Comparison of ENCODE assay signal across 24 cellular contexts in genomic region chr17:19359856-19360255, GRCh38. TPM values are rescaled to one million over a fixed set of nuclear protein-coding genes. Genes with fewer than 3 reads are reported as not detected.
"Had no signal": no experiment of that assay in that cellular context is flagged by ENCODE, and none has a peak within 500 bp of the region (broad histone marks: within the 10 kb centered on the region; RNA-seq: fewer than 3 reads in every experiment).

No MANE protein-coding gene starts in this region.

- H3K9me3 Mint-ChIP-seq: central memory CD8-positive, alpha-beta T cell; naive thymus-derived CD4-positive, alpha-beta T cell; nephron progenitor cell; stimulated activated naive B cell treated with anti-CD40 and anti-IgM and Interleukin-4, amounts not matched to agents 10 μg/mL and 1 μg/mL and 100 μg/mL, for 72 hours; stimulated activated naive CD8-positive, alpha-beta T cell treated with anti-CD3 and anti-CD28 coated beads, Interleukin-15, Interleukin-2, amounts not matched to agents 100 ng/mL and 50 ng/mL, for 24 hours had no signal

- H3K36me3 ChIP-seq: ovary, right lobe of liver, thoracic aorta had no signal

- H3K36me3 Mint-ChIP-seq: naive thymus-derived CD4-positive, alpha-beta T cell; stimulated activated naive B cell treated with anti-CD40 and anti-IgM and Interleukin-4, amounts not matched to agents 10 μg/mL and 1 μg/mL and 100 μg/mL, for 72 hours had no signal

- H3K27me3 ChIP-seq: esophagus muscularis mucosa, foreskin keratinocyte, gastroesophageal sphincter, heart left ventricle, hepatocyte, ovary, right lobe of liver, tibial nerve, upper lobe of left lung had no signal

- ATAC-seq: foreskin keratinocyte; gastroesophageal sphincter; heart left ventricle; left lobe of liver; naive thymus-derived CD4-positive, alpha-beta T cell; right lobe of liver; stimulated activated naive B cell treated with anti-CD40 and anti-IgM and Interleukin-4, amounts not matched to agents 10 μg/mL and 1 μg/mL and 100 μg/mL, for 72 hours had no signal

- H3K9me3 ChIP-seq: esophagus muscularis mucosa, gastroesophageal sphincter, heart left ventricle, ovary, right lobe of liver, thoracic aorta, tibial nerve, upper lobe of left lung had no signal

- DNase-seq: dermis blood vessel endothelial cell; foreskin keratinocyte; kidney; mesendoderm; midbrain; naive thymus-derived CD4-positive, alpha-beta T cell; nephron progenitor cell; occipital lobe; stimulated activated CD4-positive, alpha-beta T cell treated with anti-CD3 and anti-CD28 coated beads, Interleukin-2, amount 100 ng/mL, for 48 hours; stimulated activated naive B cell treated with anti-CD40 and anti-IgM and Interleukin-4, amounts not matched to agents 10 μg/mL and 1 μg/mL and 100 μg/mL, for 72 hours; upper lobe of left lung had no signal

- H3K27ac ChIP-seq: coronary artery, epithelial cell of prostate, esophagus muscularis mucosa, foreskin keratinocyte, gastroesophageal sphincter, heart left ventricle, hepatocyte, ovary, right lobe of liver, thoracic aorta, tibial nerve, upper lobe of left lung had no signal

- H3K4me3 ChIP-seq: coronary artery, esophagus muscularis mucosa, gastroesophageal sphincter, heart left ventricle, hepatocyte, ovary, right lobe of liver, thoracic aorta, tibial nerve, upper lobe of left lung had no signal

- H3K4me3 Mint-ChIP-seq: central memory CD8-positive, alpha-beta T cell; naive thymus-derived CD4-positive, alpha-beta T cell; nephron progenitor cell; stimulated activated naive B cell treated with anti-CD40 and anti-IgM and Interleukin-4, amounts not matched to agents 10 μg/mL and 1 μg/mL and 100 μg/mL, for 72 hours; stimulated activated naive CD8-positive, alpha-beta T cell treated with anti-CD3 and anti-CD28 coated beads, Interleukin-15, Interleukin-2, amounts not matched to agents 100 ng/mL and 50 ng/mL, for 24 hours had no signal

- H3K27ac Mint-ChIP-seq: stimulated activated naive B cell treated with anti-CD40 and anti-IgM and Interleukin-4, amounts not matched to agents 10 μg/mL and 1 μg/mL and 100 μg/mL, for 72 hours; stimulated activated naive CD8-positive, alpha-beta T cell treated with anti-CD3 and anti-CD28 coated beads, Interleukin-15, Interleukin-2, amounts not matched to agents 100 ng/mL and 50 ng/mL, for 24 hours had no signal

RNA-seq across cellular contexts. Expression of gene MFAP4, which starts 27.1 kb away (rescaled TPM):
- total RNA-seq: dermis blood vessel endothelial cell; foreskin keratinocyte; naive thymus-derived CD4-positive, alpha-beta T cell had no signal
- polyA plus RNA-seq: foreskin keratinocyte; naive thymus-derived CD4-positive, alpha-beta T cell had no signal
